ENCODE assay signal across 23 cellular contexts in genomic region chr2:26349690-26350089, GRCh38. TPM values are rescaled to one million over a fixed set of nuclear protein-coding genes. Genes with fewer than 3 reads are reported as not detected.
DNase-seq lines count a peak whose midpoint lies in the region; ATAC-seq, FAIRE-seq and TF ChIP-seq lines count a peak whose summit lies in the region.
"Had no signal": no experiment of that assay in that cellular context is flagged by ENCODE, and none has a peak within 500 bp of the region (broad histone marks: within the 10 kb centered on the region; RNA-seq: fewer than 3 reads in every experiment).

No MANE protein-coding gene starts in this region.

- H3K4me3 ChIP-seq in keratinocyte (ENCODE audit: control insufficient read depth in 2 of 3, extremely low read depth in 1 of 3, insufficient read depth in 2 of 3, low read depth in 1 of 3, low read length in 3 of 3) = no peak overlapping the region
- H3K4me3 ChIP-seq: BLaER1 had no signal

- TF ChIP-seq CTCF in WTC11 (IDR thresholded peaks at IDR 0.05) (no peak), keratinocyte (optimal IDR thresholded peaks at IDR 0.05 in 1 of 3, IDR thresholded peaks at IDR 0.05 in 1 of 3, conservative IDR thresholded peaks at IDR 0.05 in 1 of 3; ENCODE audit: extremely low read depth in 1 of 3, insufficient read depth in 2 of 3, low read length in 3 of 3) (no peak)

- H3K27ac Mint-ChIP-seq in activated T-cell treated with anti-CD3 and anti-CD28 coated beads, Interleukin-2, amount 50 U/mL, for 24 hours = peak overlapping the region; percentile 29
- H3K27ac Mint-ChIP-seq in activated T-cell treated with anti-CD3 and anti-CD28 coated beads, Interleukin-2, amount 50 U/mL, for 72 hours = no peak overlapping the region
- H3K27ac Mint-ChIP-seq in IgD-negative memory B cell (peak overlapping the region; percentile 9 to 43 (median 11)), WTC11 (peak overlapping the region; percentile 60; the same call in 1 of the 2 replicates)
- H3K27ac Mint-ChIP-seq: HFFc6 had no signal

- no peaks in the 10 kb centered on the region for H3K27me3 Mint-ChIP-seq in activated T-cell treated with anti-CD3 and anti-CD28 coated beads, Interleukin-2, amount 50 U/mL, for 24 hours
- H3K27me3 Mint-ChIP-seq in activated T-cell treated with anti-CD3 and anti-CD28 coated beads, Interleukin-2, amount 50 U/mL, for 72 hours (ENCODE audit: low read depth) = no peaks in the 10 kb centered on the region
- H3K27me3 Mint-ChIP-seq in IgD-negative memory B cell = no peaks in the 10 kb centered on the region
- no peaks in the 10 kb centered on the region for H3K27me3 Mint-ChIP-seq in WTC11 (ENCODE audit: low read depth)

- no peaks in the 10 kb centered on the region for H3K9me3 ChIP-seq in keratinocyte (ENCODE audit: control insufficient read depth, low read depth, low read length)
- H3K9me3 ChIP-seq: BLaER1 had no signal

- H4K20me1 ChIP-seq in keratinocyte (ENCODE audit: control insufficient read depth, extremely low read depth, insufficient read depth, low read length) = peaks cover 2% of the 10 kb centered on the region

- no peaks in the 10 kb centered on the region for H3K27me3 ChIP-seq in keratinocyte (ENCODE audit: control insufficient read depth, extremely low read depth, insufficient read depth, low read length)
- H3K27me3 ChIP-seq: BLaER1 had no signal

- ATAC-seq in activated T-cell treated with anti-CD3 and anti-CD28 coated beads, Interleukin-2, amount 50 U/mL, for 72 hours (replicated peaks in 1 of 2) = no peak
- ATAC-seq in WTC11 (no peak), GM21381 (IDR thresholded peaks at IDR 0.05; ENCODE audit: unreplicated experiment) (no peak)
- ATAC-seq: Panc1 had no signal

- POLR2A ChIA-PET in WTC11 (lab: Charles Lee) = no interaction called here

- H3K9me3 Mint-ChIP-seq in activated T-cell treated with anti-CD3 and anti-CD28 coated beads, Interleukin-2, amount 50 U/mL, for 24 hours = no peaks in the 10 kb centered on the region
- no peaks in the 10 kb centered on the region for H3K9me3 Mint-ChIP-seq in activated T-cell treated with anti-CD3 and anti-CD28 coated beads, Interleukin-2, amount 50 U/mL, for 72 hours
- H3K9me3 Mint-ChIP-seq in IgD-negative memory B cell (no peaks in the 10 kb centered on the region), WTC11 (peaks cover 6% of the 10 kb centered on the region; the same call in 1 of the 2 replicates)
- H3K9me3 Mint-ChIP-seq: HFFc6 had no signal

- peak overlapping the region; percentile 26 for H3K27ac ChIP-seq in keratinocyte (ENCODE audit: control insufficient read depth, insufficient read depth, low read length)
- H3K27ac ChIP-seq: BLaER1 had no signal

- no peak overlapping the region for H3K4me3 Mint-ChIP-seq in activated T-cell treated with anti-CD3 and anti-CD28 coated beads, Interleukin-2, amount 50 U/mL, for 24 hours
- no peak overlapping the region for H3K4me3 Mint-ChIP-seq in activated T-cell treated with anti-CD3 and anti-CD28 coated beads, Interleukin-2, amount 50 U/mL, for 72 hours
- peak overlapping the region in 1 of 4 donors; percentile 52 for H3K4me3 Mint-ChIP-seq in IgD-negative memory B cell
- no peak overlapping the region for H3K4me3 Mint-ChIP-seq in WTC11
- H3K4me3 Mint-ChIP-seq: HFFc6 had no signal

- CTCF ChIA-PET in WTC11 (lab: Charles Lee) = interaction anchor here (0.5 to 1.0 kb wide), 2 partner anchors 86 to 163 kb away, joined by 4 to 7 read pairs; no protein-coding TSS in a partner anchor

- no peak for DNase-seq in activated T-cell treated with anti-CD3 and anti-CD28 coated beads, Interleukin-2, amount 50 U/mL, for 24 hours
- no peak for DNase-seq in activated T-cell treated with anti-CD3 and anti-CD28 coated beads, Interleukin-2, amount 50 U/mL, for 72 hours
- DNase-seq in WTC11 (ENCODE audit: low spot score) = no peak
- DNase-seq in keratinocyte (ENCODE audit: low read depth, low spot score) = no peak
- DNase-seq in NCI-H2081 treated with DMSO at 0.1 percent for 48 hours (lab: John Stamatoyannopoulos, UW) = no peak
- DNase-seq in epidermal melanocyte (ENCODE audit: insufficient read length, low spot score) = no peak
- DNase-seq: DND-41, HFFc6, Kasumi-1, NCI-H1048, NCI-H1436 treated with DMSO at 0.1 percent for 48 hours, NCI-H2081, NCI-H510A, NCI-H82 had no signal

- no peak for FAIRE-seq in keratinocyte (lab: Jason Lieb, UNC)
- FAIRE-seq: G401.6, GM12891, GM18507, H1 had no signal

- peaks cover 0 to 2% of the 10 kb centered on the region in 2 experiments for H3K36me3 ChIP-seq in keratinocyte (ENCODE audit: control insufficient read depth in 2 of 2, extremely low read depth in 1 of 2, insufficient read depth in 2 of 2, low read length in 2 of 2)

- H3K4me2 ChIP-seq in keratinocyte (ENCODE audit: control insufficient read depth, extremely low read depth, insufficient read depth, low read depth, low read length) = peak overlapping the region; percentile 42
- H3K4me2 ChIP-seq: BLaER1 had no signal

- H3K36me3 Mint-ChIP-seq in activated T-cell treated with anti-CD3 and anti-CD28 coated beads, Interleukin-2, amount 50 U/mL, for 24 hours (ENCODE audit: low read depth) = peaks cover 76% of the 10 kb centered on the region
- H3K36me3 Mint-ChIP-seq in activated T-cell treated with anti-CD3 and anti-CD28 coated beads, Interleukin-2, amount 50 U/mL, for 72 hours (ENCODE audit: insufficient read depth in 2 of 2) = peaks cover 6 to 13% of the 10 kb centered on the region in 2 donors
- H3K36me3 Mint-ChIP-seq in IgD-negative memory B cell = peaks cover 2% of the 10 kb centered on the region
- peaks cover 15% of the 10 kb centered on the region for H3K36me3 Mint-ChIP-seq in WTC11

- peaks cover 38% of the 10 kb centered on the region for H3K4me1 ChIP-seq in keratinocyte (ENCODE audit: control insufficient read depth, extremely low read depth, insufficient read depth, low read length)

- H3K79me2 ChIP-seq in keratinocyte (ENCODE audit: control insufficient read depth, insufficient read depth, low read length) = peaks cover 88% of the 10 kb centered on the region

- dilution Hi-C loops in keratinocyte (cut with MboI; ENCODE audit: extremely low pct_ligation_motif_present, low sequenced_read_pairs) = no loop called here

- H3K4me1 Mint-ChIP-seq in activated T-cell treated with anti-CD3 and anti-CD28 coated beads, Interleukin-2, amount 50 U/mL, for 24 hours (ENCODE audit: low read depth) = peaks cover 58% of the 10 kb centered on the region
- H3K4me1 Mint-ChIP-seq in activated T-cell treated with anti-CD3 and anti-CD28 coated beads, Interleukin-2, amount 50 U/mL, for 72 hours (ENCODE audit: low read depth) = peaks cover 63% of the 10 kb centered on the region
- H3K4me1 Mint-ChIP-seq in IgD-negative memory B cell = peaks cover 21 to 33% (median 27%) of the 10 kb centered on the region in 3 donors
- peaks cover 21% of the 10 kb centered on the region for H3K4me1 Mint-ChIP-seq in WTC11

- H3K9ac ChIP-seq in keratinocyte (ENCODE audit: control insufficient read depth, extremely low read depth, insufficient read depth, low read length) = no peak overlapping the region
- H3K9ac ChIP-seq: BLaER1 had no signal

- H2AFZ ChIP-seq in keratinocyte (ENCODE audit: control insufficient read depth, low read length) = no peak overlapping the region

- no peaks in the 10 kb centered on the region for H3K9me1 ChIP-seq in keratinocyte (ENCODE audit: control insufficient read depth, extremely low read depth, insufficient read depth, low read length)

TF ChIP-seq in WTC11, 78 proteins besides CTCF, POLR2A, EP300 and RAD21 (continues in another document):
- TF ChIP-seq FOXK1 (CRISPR knock-in tag; IDR thresholded peaks at IDR 0.05) = no peak
- TF ChIP-seq TP53 (CRISPR knock-in tag; IDR thresholded peaks at IDR 0.05) = no peak

RNA-seq across cellular contexts. Expression of gene ADGRF3, which starts 3.1 kb away (rescaled TPM):
- total RNA-seq in activated T-cell treated with anti-CD3 and anti-CD28 coated beads, Interleukin-2, amount 50 U/mL, for 72 hours = 1 to 10 TPM; 2.4 to 4.8 TPM
- polyA plus RNA-seq in IgD-negative memory B cell = 0.38 TPM
- total RNA-seq in WTC11 (2021) = 0.18 to 0.48 TPM (median 0.25 TPM) in 3 replicates
- polyA plus RNA-seq in keratinocyte = 0.08 to 0.27 TPM (median 0.17 TPM) in 3 replicates
- not detected for polyA plus RNA-seq in keratinocyte (2011; ENCODE audit: low read depth)
- 0.02 and 0.05 TPM in 2 replicates for polyA plus RNA-seq in keratinocyte (2011; cell fraction: cytosol; rRNA removed)
- 0.28 and 0.43 TPM in 2 replicates for polyA plus RNA-seq in keratinocyte (2011; cell fraction: nucleus; rRNA removed)
- 0.14 and 0.17 TPM in 2 replicates for polyA plus RNA-seq in keratinocyte (2012; ENCODE audit: low replicate concordance)
- polyA minus RNA-seq in keratinocyte = 0.20 TPM in 1 of 3 replicates, not detected in the others
- polyA minus RNA-seq in keratinocyte (2011; cell fraction: cytosol; rRNA and poly(A)+ RNA removed) = not detected
- polyA minus RNA-seq in keratinocyte (2011; cell fraction: nucleus; rRNA and poly(A)+ RNA removed) = 0.42 TPM in 1 of 2 replicates, not detected in the other

RNA-seq across cellular contexts. Expression of gene SELENOI, which starts 3.7 kb away (rescaled TPM):
- 10 to 100 TPM; 35.0 to 38.9 TPM for total RNA-seq in activated T-cell treated with anti-CD3 and anti-CD28 coated beads, Interleukin-2, amount 50 U/mL, for 72 hours
- polyA plus RNA-seq in IgD-negative memory B cell = 2.6 TPM
- total RNA-seq in WTC11 (2021) = 39.3 to 53.1 TPM (median 45.2 TPM) in 3 replicates
- 15.2 to 38.1 TPM (median 30.3 TPM) in 3 replicates for polyA plus RNA-seq in keratinocyte
- polyA plus RNA-seq in keratinocyte (2011; ENCODE audit: low read depth) = 9.5 TPM
- polyA plus RNA-seq in keratinocyte (2011; cell fraction: cytosol; rRNA removed) = 5.0 and 10.6 TPM in 2 replicates
- 26.5 and 37.8 TPM in 2 replicates for polyA plus RNA-seq in keratinocyte (2011; cell fraction: nucleus; rRNA removed)
- 12.7 and 16.7 TPM in 2 replicates for polyA plus RNA-seq in keratinocyte (2012; ENCODE audit: low replicate concordance)
- 56.9 to 163 TPM (median 162 TPM) in 3 replicates for polyA minus RNA-seq in keratinocyte
- polyA minus RNA-seq in keratinocyte (2011; cell fraction: cytosol; rRNA and poly(A)+ RNA removed) = 17.3 TPM
- polyA minus RNA-seq in keratinocyte (2011; cell fraction: nucleus; rRNA and poly(A)+ RNA removed) = 93.7 and 113 TPM in 2 replicates

RNA-seq across cellular contexts. Expression of gene DRC1, which starts 52.0 kb away (rescaled TPM):
- under 1 TPM in 1 of 2 donors, not detected in 1; 0.17 TPM for total RNA-seq in activated T-cell treated with anti-CD3 and anti-CD28 coated beads, Interleukin-2, amount 50 U/mL, for 72 hours
- polyA plus RNA-seq in IgD-negative memory B cell (not detected), keratinocyte (not detected in 3 replicates)
- total RNA-seq in WTC11 (2021) = 0.55 TPM in 1 of 3 replicates, not detected in the others
- polyA plus RNA-seq in keratinocyte (2011; ENCODE audit: low read depth) = not detected
- polyA plus RNA-seq in keratinocyte (2011; cell fraction: cytosol; rRNA removed) = not detected in 2 replicates
- polyA plus RNA-seq in keratinocyte (2011; cell fraction: nucleus; rRNA removed) = not detected in 2 replicates
- polyA plus RNA-seq in keratinocyte (2012; ENCODE audit: low replicate concordance) = not detected in 2 replicates
- not detected in 3 replicates for polyA minus RNA-seq in keratinocyte
- not detected for polyA minus RNA-seq in keratinocyte (2011; cell fraction: cytosol; rRNA and poly(A)+ RNA removed)
- not detected in 2 replicates for polyA minus RNA-seq in keratinocyte (2011; cell fraction: nucleus; rRNA and poly(A)+ RNA removed)
- total RNA-seq: A172, H1, HFFc6 had no signal
